In the genomic region with DNA sequence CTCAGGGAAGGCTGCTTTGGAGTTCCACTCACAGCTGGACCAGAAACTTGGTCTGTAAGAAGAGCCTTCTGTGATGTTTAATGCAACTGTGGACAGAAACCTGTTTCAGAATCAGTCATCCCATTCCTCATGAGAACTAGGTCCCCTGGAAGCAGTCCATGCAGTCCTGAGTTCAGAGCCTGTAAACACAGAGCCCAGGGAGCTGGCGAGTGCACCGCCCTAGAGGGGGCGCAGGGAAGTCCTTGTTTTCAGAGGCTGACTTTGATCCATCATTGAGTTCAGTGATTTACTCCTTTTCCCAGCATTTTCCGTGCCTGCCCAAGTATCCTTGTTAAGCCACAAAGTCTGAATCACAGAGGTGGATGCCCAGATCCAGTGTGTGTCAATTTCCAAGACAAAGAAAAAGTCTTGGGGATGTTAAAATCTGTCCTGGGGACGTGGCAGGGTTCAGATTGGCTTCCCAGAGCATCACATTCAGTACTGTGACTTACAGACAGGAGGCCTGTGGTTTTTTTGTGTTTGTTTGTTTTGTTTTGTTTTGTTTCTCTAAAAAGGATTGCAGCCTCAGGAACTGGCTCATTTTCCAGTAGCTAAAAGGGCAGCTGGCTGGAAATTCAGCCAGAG, we compare ENCODE assay signal across 17 cellular contexts. TPM values are rescaled to one million over a fixed set of nuclear protein-coding genes. Genes with fewer than 3 reads are reported as not detected.
DNase-seq lines count a peak whose midpoint lies in the region; ATAC-seq and TF ChIP-seq lines count a peak whose summit lies in the region.
"Had no signal": no experiment of that assay in that cellular context is flagged by ENCODE, and none has a peak within 500 bp of the region (broad histone marks: within the 10 kb centered on the region; RNA-seq: fewer than 3 reads in every experiment).

No MANE protein-coding gene starts in this region.

- no TSS peak for BruUV-seq in OCI-LY7 (replicated peaks; lab: Mats Ljungman, UMichigan)

- no peak overlapping the region for H3K27ac ChIP-seq in OCI-LY7 (ENCODE audit: low read depth, low read length, poor library complexity, severe bottlenecking)
- no peak overlapping the region for H3K27ac ChIP-seq in esophagus muscularis mucosa (replicated peaks in 1 of 4)
- no peak overlapping the region for H3K27ac ChIP-seq in thyroid gland
- H3K27ac ChIP-seq: epithelial cell of prostate, skin epidermis, stomach had no signal

- TF ChIP-seq EP300 in esophagus muscularis mucosa (IDR thresholded peaks at IDR 0.05), result no peak

- H3K9me2 ChIP-seq in OCI-LY7 (ENCODE audit: insufficient read depth, low read length), result no peaks in the 10 kb centered on the region

- no peak overlapping the region for H2AFZ ChIP-seq in OCI-LY7 (ENCODE audit: low read length)

- H4K20me1 ChIP-seq in OCI-LY7 (ENCODE audit: insufficient read depth, low read length), result no peaks in the 10 kb centered on the region

- H3K4me3 ChIP-seq in OCI-LY7 (ENCODE audit: low read depth, low read length, poor library complexity, severe bottlenecking) (no peak overlapping the region), esophagus muscularis mucosa (no peak overlapping the region), thyroid gland (replicated peaks in 1 of 3) (no peak overlapping the region)
- H3K4me3 ChIP-seq: skin epidermis, stomach had no signal

- H3K4me2 ChIP-seq in OCI-LY7 (ENCODE audit: low read length), result no peak overlapping the region

- POLR2A ChIA-PET in OCI-LY7 (lab: Charles Lee), result no interaction called here

- intact Hi-C loops in OCI-LY7 (cut with micrococcal nuclease; ENCODE audit: unreplicated experiment), result no loop called here
- intact Hi-C loops in esophagus muscularis mucosa (cut with DNase I), result no loop called here
- intact Hi-C loops in thyroid gland (cut with DNase I), result no loop called here

- peak; percentile 34 for DNase-seq in DMS 273 (lab: John Stamatoyannopoulos, UW; ENCODE audit: unreplicated experiment)
- DNase-seq in DMS 273 treated with DMSO at 0.1 percent for 48 hours (lab: John Stamatoyannopoulos, UW), result no peak
- no peak for DNase-seq in OCI-LY7 (ENCODE audit: low spot score)
- peak; percentile 80 for DNase-seq in esophagus muscularis mucosa (ENCODE audit: extremely low spot score)
- DNase-seq in renal cortical epithelial cell (ENCODE audit: low read depth), result peak; percentile 9
- no peak for DNase-seq in MV-4-11 (lab: John Stamatoyannopoulos, UW)
- DNase-seq in thyroid gland, result no peak
- DNase-seq: 8988T, NCI-H1092, NCI-H2227 treated with DMSO at 0.1 percent for 48 hours, stomach had no signal

- H3K36me3 ChIP-seq in OCI-LY7 (ENCODE audit: insufficient read depth, low read length) (no peaks in the 10 kb centered on the region), esophagus muscularis mucosa (no peaks in the 10 kb centered on the region), thyroid gland (no peaks in the 10 kb centered on the region)
- H3K36me3 ChIP-seq: stomach had no signal

- no peak for ATAC-seq in GM19324 (IDR thresholded peaks at IDR 0.05; ENCODE audit: low FRiP score, unreplicated experiment)
- ATAC-seq: activated CD4-positive, CD25-positive, alpha-beta regulatory T cell treated with anti-CD3 and anti-CD28 coated beads, Interleukin-2, amount 50 U/mL, for 24 hours; activated naive CD4-positive, alpha-beta T cell treated with anti-CD3 and anti-CD28 coated beads, Interleukin-2, amount 50 U/mL, for 72 hours had no signal

- WGBS in esophagus muscularis mucosa, result 61% methylated on average over 5 of the region's 5 CpGs
- WGBS in thyroid gland, 2 donors, result 25 to 47% methylated on average over 5 of the region's 5 CpGs

- CTCF ChIA-PET in OCI-LY7 (lab: Charles Lee; ENCODE audit: unreplicated experiment), result no interaction called here

- H3K27me3 ChIP-seq in esophagus muscularis mucosa (peaks cover 0 to 48% (median 0%) of the 10 kb centered on the region in 4 donors), thyroid gland (no peaks in the 10 kb centered on the region)

- H3K79me2 ChIP-seq in OCI-LY7 (ENCODE audit: insufficient read depth, low read depth, low read length), result no peaks in the 10 kb centered on the region

- TF ChIP-seq CTCF in OCI-LY7 (conservative IDR thresholded peaks at IDR 0.05; ENCODE audit: low read length) (peak; percentile 46; the same call in 1 of the 2 replicates), esophagus muscularis mucosa (IDR thresholded peaks at IDR 0.05) (no peak), thyroid gland (IDR thresholded peaks at IDR 0.05) (no peak)

- H3K9me3 ChIP-seq in OCI-LY7 (ENCODE audit: low read length) (no peaks in the 10 kb centered on the region), esophagus muscularis mucosa (no peaks in the 10 kb centered on the region), thyroid gland (no peaks in the 10 kb centered on the region)
- H3K9me3 ChIP-seq: stomach had no signal

- no peaks in the 10 kb centered on the region for H3K4me1 ChIP-seq in OCI-LY7 (ENCODE audit: insufficient read depth, low read length, poor library complexity, severe bottlenecking)
- no peaks in the 10 kb centered on the region for H3K4me1 ChIP-seq in esophagus muscularis mucosa
- no peaks in the 10 kb centered on the region for H3K4me1 ChIP-seq in thyroid gland
- H3K4me1 ChIP-seq: Caco-2, stomach had no signal

- TF ChIP-seq POLR2A in esophagus muscularis mucosa (IDR thresholded peaks at IDR 0.05; ENCODE audit: low read depth) (no peak), thyroid gland (IDR thresholded peaks at IDR 0.05) (no peak)

RNA-seq across cellular contexts. Expression of a gene that starts 9.8 kb away (rescaled TPM):
- total RNA-seq in OCI-LY7 (2014; rRNA removed; shearing (Covaris generic)), result not detected in 2 replicates
- total RNA-seq in OCI-LY7 (2022) (not detected in 2 replicates), esophagus muscularis mucosa (10 to 100 TPM; 12.8 to 23.7 (median 18.7) TPM), renal cortical epithelial cell (9.5 and 11.5 TPM in 2 replicates), thyroid gland (10 to 100 TPM; 14.4 to 21.3 (median 17.7) TPM)

RNA-seq across cellular contexts. Expression of a gene that starts 39.3 kb away (rescaled TPM):
- 19.8 and 21.2 TPM in 2 replicates for total RNA-seq in OCI-LY7 (2014; rRNA removed; shearing (Covaris generic))
- total RNA-seq in OCI-LY7 (2022) (14.7 and 18.1 TPM in 2 replicates), esophagus muscularis mucosa (10 to 100 TPM; 10.3 to 13.4 (median 12.1) TPM), renal cortical epithelial cell (8.3 and 12.6 TPM in 2 replicates), thyroid gland (10 to 100 TPM; 22.9 to 27.8 (median 24.4) TPM)

Comparison
In these comparisons a context has a peak if more than half of its experiments do, and no peak if none do; other contexts are left out.
1. DNase-seq: peak in DMS 273 (single experiment), esophagus muscularis mucosa (single experiment) and renal cortical epithelial cell (single experiment); none in DMS 273 treated with DMSO at 0.1 percent for 48 hours (single experiment), OCI-LY7 (single experiment), MV-4-11 (single experiment) and thyroid gland (0 of 2).
2. RNA of a gene that starts 9.8 kb away (total RNA-seq): 12.8 to 23.7 TPM in esophagus muscularis mucosa, 14.4 to 21.3 TPM in thyroid gland and 9.5 to 11.5 TPM in renal cortical epithelial cell; not detected in OCI-LY7; every median in the first group is over 10 times any median in the second.